Comparison of ENCODE assay signal across 10 cellular contexts in the genomic region with DNA sequence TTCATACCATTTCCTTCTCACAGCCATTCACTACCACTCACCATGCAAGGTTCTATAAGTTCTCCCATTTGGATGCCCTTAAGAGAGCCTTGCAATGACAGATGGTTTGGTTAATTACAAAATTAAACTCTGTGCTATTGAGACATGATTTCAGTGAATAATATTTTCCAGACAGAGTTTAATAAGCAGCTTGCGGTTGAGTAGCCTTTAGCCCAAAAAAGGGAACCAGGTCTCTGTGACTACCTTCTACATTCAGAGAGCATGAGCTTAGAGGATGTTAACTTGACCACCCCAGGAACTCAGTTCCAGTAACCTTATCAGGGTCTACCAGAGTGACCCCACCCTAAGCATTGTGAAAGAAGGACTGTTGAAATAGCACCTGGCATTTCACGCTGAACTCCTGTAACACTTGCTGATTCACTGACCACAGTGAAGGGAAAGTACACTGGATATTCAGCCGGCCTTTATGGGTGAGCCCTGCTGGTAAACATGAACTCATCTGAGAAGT.
DNase-seq lines count a peak whose midpoint lies in the region; ATAC-seq and TF ChIP-seq lines count a peak whose summit lies in the region.
"Had no signal": no experiment of that assay in that cellular context is flagged by ENCODE, and none has a peak within 500 bp of the region (broad histone marks: within the 10 kb centered on the region; RNA-seq: fewer than 3 reads in every experiment).

No MANE protein-coding gene starts in this region.

- H3K4me1 ChIP-seq in IMR-90 (ENCODE audit: control insufficient read depth, insufficient read depth, low read length), result peaks cover 2% of the 10 kb centered on the region
- peaks cover 16% of the 10 kb centered on the region for H3K4me1 ChIP-seq in mammary epithelial cell (ENCODE audit: insufficient read depth, low read length)
- no peaks in the 10 kb centered on the region for H3K4me1 ChIP-seq in SK-N-SH (ENCODE audit: control insufficient read depth in 1 of 2, insufficient read depth in 2 of 2, low read depth in 1 of 2, low read length in 1 of 2)
- H3K4me1 ChIP-seq in spleen, result peaks cover 0 to 15% (median 0%) of the 10 kb centered on the region in 6 donors

- H3K9me1 ChIP-seq in IMR-90 (ENCODE audit: insufficient read depth, low read length), result no peaks in the 10 kb centered on the region

- in situ Hi-C loops in IMR-90 (cut with MboI; ENCODE audit: low sequenced_read_pairs), result no loop called here
- in situ Hi-C loops in mammary epithelial cell (cut with MboI; ENCODE audit: low sequenced_read_pairs in 2 of 2), result no loop called here

- H3F3A ChIP-seq in SK-N-SH (replicated peaks; ENCODE audit: insufficient read depth), result no peaks in the 10 kb centered on the region

- H3K23ac ChIP-seq in IMR-90 (ENCODE audit: low read depth, low read length), result no peak overlapping the region

- ATAC-seq in GM21619 (IDR thresholded peaks at IDR 0.05; ENCODE audit: unreplicated experiment) (peak; percentile 90), IMR-90 (ENCODE audit: low read depth) (peak; percentile 61; the same call in 1 of the 2 replicates)
- ATAC-seq in stimulated activated memory B cell treated with anti-CD40 and anti-IgM and Interleukin-4, amounts not matched to agents 10 μg/mL and 1 μg/mL and 100 μg/mL, for 72 hours, result peak; percentile 97

- H3K9me3 ChIP-seq in IMR-90 (ENCODE audit: control insufficient read depth, insufficient read depth, low read length), result no peaks in the 10 kb centered on the region
- no peaks in the 10 kb centered on the region for H3K9me3 ChIP-seq in mammary epithelial cell (replicated peaks; ENCODE audit: insufficient read depth, low read length)
- no peaks in the 10 kb centered on the region for H3K9me3 ChIP-seq in SK-N-SH
- no peaks in the 10 kb centered on the region for H3K9me3 ChIP-seq in spleen
- H3K9me3 ChIP-seq: heart left ventricle had no signal

- H3K9me2 ChIP-seq in SK-N-SH, result no peaks in the 10 kb centered on the region

- TF ChIP-seq RAD21 in IMR-90 (IDR thresholded peaks at IDR 0.05; ENCODE audit: low read length), result no peak
- TF ChIP-seq RAD21 in SK-N-SH (IDR thresholded peaks at IDR 0.05; ENCODE audit: low read length), result no peak

- no peak overlapping the region for H2AK5ac ChIP-seq in IMR-90 (ENCODE audit: low read depth, low read length)

- H2AK9ac ChIP-seq in IMR-90 (replicated peaks; ENCODE audit: low read depth, low read length, poor library complexity), result no peak overlapping the region

- H2BK120ac ChIP-seq in IMR-90 (ENCODE audit: low read depth, low read length), result no peak overlapping the region

- no peak overlapping the region for H2BK15ac ChIP-seq in IMR-90 (ENCODE audit: low read depth, low read length)

- H3K36me3 ChIP-seq in IMR-90 (ENCODE audit: control insufficient read depth, insufficient read depth, low read length) (no peaks in the 10 kb centered on the region), mammary epithelial cell (ENCODE audit: insufficient read depth, low read length) (no peaks in the 10 kb centered on the region), SK-N-SH (replicated peaks in 1 of 2; ENCODE audit: control insufficient read depth in 1 of 2, insufficient read depth in 2 of 2, low read length in 1 of 2) (no peaks in the 10 kb centered on the region), spleen (no peaks in the 10 kb centered on the region)
- H3K36me3 ChIP-seq: heart left ventricle had no signal

- no peaks in the 10 kb centered on the region for H4K20me1 ChIP-seq in IMR-90 (ENCODE audit: insufficient read depth, low read length)
- no peaks in the 10 kb centered on the region for H4K20me1 ChIP-seq in mammary epithelial cell (ENCODE audit: insufficient read depth, low read length)
- H4K20me1 ChIP-seq in SK-N-SH (ENCODE audit: insufficient read depth), result no peaks in the 10 kb centered on the region

- BruUV-seq in IMR-90 (replicated peaks; lab: Mats Ljungman, UMichigan) (no TSS peak), mammary epithelial cell (replicated peaks; lab: Mats Ljungman, UMichigan) (no TSS peak)

- DNase-seq in GM03348 (ENCODE audit: low spot score) (peak; percentile 19), IMR-90 (peak; percentile 90), mammary epithelial cell (peak; percentile 97), SK-N-SH (no peak), COR-L47 (lab: John Stamatoyannopoulos, UW) (no peak), spleen (no peak)
- DNase-seq: heart left ventricle had no signal

- intact Hi-C loops in IMR-90 (cut with micrococcal nuclease) (no loop called here), mammary epithelial cell (cut with micrococcal nuclease) (no loop called here), spleen (cut with DNase I; ENCODE audit: low total_unique reads) (no loop called here)

- no peak overlapping the region for H4K91ac ChIP-seq in IMR-90 (ENCODE audit: insufficient read depth, low read depth, low read length)

- no peak overlapping the region for H3K27ac ChIP-seq in IMR-90 (ENCODE audit: insufficient read depth, low read length)
- peak overlapping the region; percentile 70 for H3K27ac ChIP-seq in mammary epithelial cell (ENCODE audit: insufficient read depth, low read depth, low read length)
- H3K27ac ChIP-seq in SK-N-SH (ENCODE audit: low read depth in 2 of 2, low read length in 1 of 2), result no peak overlapping the region
- H3K27ac ChIP-seq in spleen, result peak overlapping the region in 3 of 8 donors; percentile 16 to 21 (median 16)
- H3K27ac ChIP-seq: heart left ventricle had no signal

- H3K27me3 ChIP-seq in IMR-90 (ENCODE audit: control insufficient read depth, insufficient read depth, low read length) (no peaks in the 10 kb centered on the region), mammary epithelial cell (ENCODE audit: insufficient read depth, low read length) (no peaks in the 10 kb centered on the region), SK-N-SH (ENCODE audit: insufficient read depth) (no peaks in the 10 kb centered on the region), spleen (replicated peaks in 1 of 7) (no peaks in the 10 kb centered on the region)
- H3K27me3 ChIP-seq: heart left ventricle had no signal

- H3K4me3 ChIP-seq in IMR-90 (ENCODE audit: insufficient read depth, low read depth, low read length) (no peak overlapping the region), mammary epithelial cell (replicated peaks in 1 of 3; ENCODE audit: insufficient read depth in 1 of 3, low read depth in 2 of 3, low read length in 3 of 3) (no peak overlapping the region), SK-N-SH (ENCODE audit: low read depth in 2 of 2, low read length in 1 of 2) (no peak overlapping the region), spleen (no peak overlapping the region)
- H3K4me3 ChIP-seq: heart left ventricle had no signal

- H3K9ac ChIP-seq in IMR-90 (ENCODE audit: low read depth, low read length) (no peak overlapping the region), mammary epithelial cell (ENCODE audit: insufficient read depth, low read length) (no peak overlapping the region), SK-N-SH (no peak overlapping the region)

- TF ChIP-seq EP300 in SK-N-SH (IDR thresholded peaks at IDR 0.05; ENCODE audit: borderline replicate concordance in 1 of 2, low read depth in 1 of 2, low read length in 1 of 2), result no peak

- no peak overlapping the region for H2BK20ac ChIP-seq in IMR-90 (ENCODE audit: low read depth, low read length)

- H3K4me2 ChIP-seq in IMR-90 (ENCODE audit: low read depth, low read length), result peak overlapping the region; percentile 25; the same call in 1 of the 2 replicates
- H3K4me2 ChIP-seq in mammary epithelial cell (ENCODE audit: insufficient read depth, low read depth, low read length), result no peak overlapping the region
- H3K4me2 ChIP-seq in SK-N-SH, result no peak overlapping the region

- H4K5ac ChIP-seq in IMR-90 (ENCODE audit: low read depth, low read length), result no peak overlapping the region

- peaks cover 26% of the 10 kb centered on the region for H3K4me1 Mint-ChIP-seq in stimulated activated memory B cell treated with anti-CD40 and anti-IgM and Interleukin-4, amounts not matched to agents 10 μg/mL and 1 μg/mL and 100 μg/mL, for 72 hours

- H3K79me2 ChIP-seq in mammary epithelial cell (ENCODE audit: insufficient read depth, low read length) (no peaks in the 10 kb centered on the region), SK-N-SH (ENCODE audit: insufficient read depth) (no peaks in the 10 kb centered on the region)

- H3K79me1 ChIP-seq in IMR-90 (ENCODE audit: low read depth in 1 of 2, low read length in 2 of 2), result no peaks in the 10 kb centered on the region

- no CpG with 5 or more reads among the region's 3 CpGs for WGBS in IMR-90 (ENCODE audit: extremely low coverage in 2 of 2, insufficient read length in 1 of 2), 2 experiments
- WGBS in mammary epithelial cell (ENCODE audit: low coverage, missing lambda C conversion rate), result 31% methylated on average over 3 of the region's 3 CpGs
- 81% methylated on average over 3 of the region's 3 CpGs for WGBS in SK-N-SH (ENCODE audit: low lambda C conversion rate)
- 33 to 49% (median 36%) methylated on average over 3 of the region's 3 CpGs for WGBS in spleen, 5 donors

- H2BK5ac ChIP-seq in IMR-90 (ENCODE audit: low read depth, low read length, poor library complexity, severe bottlenecking), result no peak overlapping the region

- no peak overlapping the region for H3K56ac ChIP-seq in IMR-90 (ENCODE audit: extremely low read depth, insufficient read depth, low read length)

- dilution Hi-C loops in IMR-90 (cut with HindIII; ENCODE audit: low sequenced_read_pairs, unreplicated experiment) (no loop called here), mammary epithelial cell (cut with HindIII; ENCODE audit: low sequenced_read_pairs) (no loop called here)

- H3K27ac Mint-ChIP-seq in stimulated activated memory B cell treated with anti-CD40 and anti-IgM and Interleukin-4, amounts not matched to agents 10 μg/mL and 1 μg/mL and 100 μg/mL, for 72 hours, result peak overlapping the region; percentile 61
- H3K27ac Mint-ChIP-seq: stimulated activated naive CD8-positive, alpha-beta T cell treated with anti-CD3 and anti-CD28 coated beads, Interleukin-15, Interleukin-2, amounts not matched to agents 100 ng/mL and 50 ng/mL, for 24 hours had no signal

- H3K27me3 Mint-ChIP-seq in stimulated activated memory B cell treated with anti-CD40 and anti-IgM and Interleukin-4, amounts not matched to agents 10 μg/mL and 1 μg/mL and 100 μg/mL, for 72 hours, result no peaks in the 10 kb centered on the region
- H3K27me3 Mint-ChIP-seq: stimulated activated naive CD8-positive, alpha-beta T cell treated with anti-CD3 and anti-CD28 coated beads, Interleukin-15, Interleukin-2, amounts not matched to agents 100 ng/mL and 50 ng/mL, for 24 hours had no signal

- CTCF ChIA-PET in IMR-90 (lab: Yijun Ruan, JAX) (no interaction called here), mammary epithelial cell (lab: Charles Lee; ENCODE audit: low non-redundant PET) (interaction anchor here (0.7 kb wide), 1 partner anchor 114 kb away, joined by 3 read pairs; no protein-coding TSS in a partner anchor), SK-N-SH (lab: Yijun Ruan, JAX) (no interaction called here)

- H4K8ac ChIP-seq in IMR-90 (ENCODE audit: low read depth in 2 of 2, low read length in 2 of 2), result no peak overlapping the region

- TF ChIP-seq POLR2A in IMR-90 (IDR thresholded peaks at IDR 0.05; ENCODE audit: low read depth, low read length), result no peak
- no peak for TF ChIP-seq POLR2A in spleen (IDR thresholded peaks at IDR 0.05)

- H3K9me3 Mint-ChIP-seq in stimulated activated memory B cell treated with anti-CD40 and anti-IgM and Interleukin-4, amounts not matched to agents 10 μg/mL and 1 μg/mL and 100 μg/mL, for 72 hours, result no peaks in the 10 kb centered on the region
- H3K9me3 Mint-ChIP-seq: stimulated activated naive CD8-positive, alpha-beta T cell treated with anti-CD3 and anti-CD28 coated beads, Interleukin-15, Interleukin-2, amounts not matched to agents 100 ng/mL and 50 ng/mL, for 24 hours had no signal

- no peaks in the 10 kb centered on the region for H3K36me3 Mint-ChIP-seq in stimulated activated memory B cell treated with anti-CD40 and anti-IgM and Interleukin-4, amounts not matched to agents 10 μg/mL and 1 μg/mL and 100 μg/mL, for 72 hours

- H3K14ac ChIP-seq in IMR-90 (replicated peaks; ENCODE audit: low read depth, low read length), result no peak overlapping the region

- H3K4me3 Mint-ChIP-seq in stimulated activated memory B cell treated with anti-CD40 and anti-IgM and Interleukin-4, amounts not matched to agents 10 μg/mL and 1 μg/mL and 100 μg/mL, for 72 hours, result peak overlapping the region; percentile 21
- H3K4me3 Mint-ChIP-seq: stimulated activated naive CD8-positive, alpha-beta T cell treated with anti-CD3 and anti-CD28 coated beads, Interleukin-15, Interleukin-2, amounts not matched to agents 100 ng/mL and 50 ng/mL, for 24 hours had no signal

- POLR2A ChIA-PET in IMR-90 (lab: Charles Lee; ENCODE audit: unreplicated experiment), result no interaction called here
- POLR2A ChIA-PET in SK-N-SH (lab: Yijun Ruan, JAX), result no interaction called here

- H3K18ac ChIP-seq in IMR-90 (ENCODE audit: low read depth, low read length), result peak overlapping the region; percentile 57; the same call in 1 of the 2 replicates

- TF ChIP-seq CTCF in IMR-90 (conservative IDR thresholded peaks at IDR 0.05; ENCODE audit: low read depth, low read length) (no peak), mammary epithelial cell (conservative IDR thresholded peaks at IDR 0.05 in 1 of 2, IDR thresholded peaks at IDR 0.05 in 1 of 2; ENCODE audit: extremely low read depth in 1 of 2, insufficient read depth in 1 of 2, low read depth in 1 of 2, low read length in 2 of 2) (no peak), SK-N-SH (IDR thresholded peaks at IDR 0.05) (no peak), spleen (IDR thresholded peaks at IDR 0.05 in 8 of 11, conservative IDR thresholded peaks at IDR 0.05 in 3 of 11) (no peak)

- no peak overlapping the region for H3K4ac ChIP-seq in IMR-90 (ENCODE audit: low read depth, low read length)

- no peak overlapping the region for H2AFZ ChIP-seq in IMR-90 (replicated peaks; ENCODE audit: low read length, poor library complexity)
- H2AFZ ChIP-seq in mammary epithelial cell (ENCODE audit: low read depth, low read length), result peak overlapping the region; percentile 55
- H2AFZ ChIP-seq in SK-N-SH (ENCODE audit: low read depth), result no peak overlapping the region

Comparison
In these comparisons a context has a peak if more than half of its experiments do, and no peak if none do; other contexts are left out.
1. DNase-seq: peak in GM03348 (single experiment), IMR-90 (single experiment) and mammary epithelial cell (single experiment); none in SK-N-SH (single experiment), COR-L47 (single experiment) and spleen (single experiment).
2. Peak in every context shown above with its lines, with median percentiles within 50 percentile points of each other: ATAC-seq.